8 cellular contexts compared by ENCODE assay signal in genomic region chr14:64196668-64197411, GRCh38.
DNase-seq lines count a peak whose midpoint lies in the region; ATAC-seq and TF ChIP-seq lines count a peak whose summit lies in the region.

No MANE protein-coding gene starts in this region.

- in situ Hi-C loops in astrocyte of the spinal cord (cut with HindIII; ENCODE audit: low sequenced_read_pairs), result no loop called here

- TF ChIP-seq CTCF in astrocyte of the spinal cord (IDR thresholded peaks at IDR 0.05; ENCODE audit: low read depth, low read length), result no peak

- H3K27ac ChIP-seq in iPS-20b (ENCODE audit: low read length) (no peak overlapping the region), skeletal muscle tissue (ENCODE audit: low read depth, low read length) (peak overlapping the region; percentile 42)

- H3K4me3 ChIP-seq in astrocyte of the spinal cord (ENCODE audit: low read depth, low read length) (peak overlapping the region; percentile 40), iPS-20b (ENCODE audit: low read length) (peak overlapping the region; percentile 66), skeletal muscle tissue (ENCODE audit: low read length in 3 of 3) (peak overlapping the region; percentile 50 to 71 (median 70))

- H3K36me3 ChIP-seq in iPS-20b (ENCODE audit: insufficient read depth, low read depth, low read length) (peaks cover 28% of the 10 kb centered on the region), skeletal muscle tissue (ENCODE audit: control insufficient read depth in 3 of 3, insufficient read depth in 3 of 3, low read length in 3 of 3) (peaks cover 0 to under 1% (median 0%) of the 10 kb centered on the region in 3 donors)

- H3K9me3 ChIP-seq in iPS-20b (ENCODE audit: insufficient read depth, low read depth, low read length), result no peaks in the 10 kb centered on the region
- no peaks in the 10 kb centered on the region for H3K9me3 ChIP-seq in skeletal muscle tissue (ENCODE audit: control insufficient read depth in 3 of 3, low read length in 3 of 3)

- H3K4me1 ChIP-seq in iPS-20b (ENCODE audit: insufficient read depth, low read length) (peaks cover 33% of the 10 kb centered on the region; the same call in 1 of the 2 replicates), skeletal muscle tissue (ENCODE audit: control insufficient read depth in 3 of 3, insufficient read depth in 3 of 3, low read length in 3 of 3) (peaks cover 16 to 41% (median 32%) of the 10 kb centered on the region in 3 donors)

- peak overlapping the region; percentile 48; the same call in 1 of the 2 replicates for H3K9ac ChIP-seq in iPS-20b (ENCODE audit: low read depth, low read length)
- H3K9ac ChIP-seq in skeletal muscle tissue (ENCODE audit: low read depth in 1 of 3, low read length in 3 of 3), result peak overlapping the region; percentile 2 to 82 (median 55)

- ATAC-seq in GM18907 (IDR thresholded peaks at IDR 0.05; ENCODE audit: unreplicated experiment), result peak; percentile 63

- DNase-seq in A172 (ENCODE audit: low spot score) (peak; percentile 22), NCI-H146 treated with DMSO at 0.1 percent for 48 hours (lab: John Stamatoyannopoulos, UW; ENCODE audit: unreplicated experiment) (peak; percentile 21), astrocyte of the spinal cord (ENCODE audit: low read depth, low spot score) (peak; percentile 52), kidney tubule cell (ENCODE audit: low spot score) (no peak), RPMI8226 (no peak)

- H3K27me3 ChIP-seq in iPS-20b (ENCODE audit: insufficient read depth, low read length) (no peaks in the 10 kb centered on the region), skeletal muscle tissue (ENCODE audit: control insufficient read depth in 3 of 3, insufficient read depth in 3 of 3, low read length in 3 of 3) (no peaks in the 10 kb centered on the region)

Comparison
In these comparisons a context has a peak if more than half of its experiments do, and no peak if none do; other contexts are left out.
1. DNase-seq: peak in A172 (single experiment), NCI-H146 treated with DMSO at 0.1 percent for 48 hours (single experiment) and astrocyte of the spinal cord (single experiment); none in kidney tubule cell (single experiment) and RPMI8226 (single experiment).
2. Peak in every context shown above with its lines, with median percentiles within 50 percentile points of each other: H3K4me3 ChIP-seq.